Comparison of ENCODE assay signal across 1 cellular context in the genomic region with DNA sequence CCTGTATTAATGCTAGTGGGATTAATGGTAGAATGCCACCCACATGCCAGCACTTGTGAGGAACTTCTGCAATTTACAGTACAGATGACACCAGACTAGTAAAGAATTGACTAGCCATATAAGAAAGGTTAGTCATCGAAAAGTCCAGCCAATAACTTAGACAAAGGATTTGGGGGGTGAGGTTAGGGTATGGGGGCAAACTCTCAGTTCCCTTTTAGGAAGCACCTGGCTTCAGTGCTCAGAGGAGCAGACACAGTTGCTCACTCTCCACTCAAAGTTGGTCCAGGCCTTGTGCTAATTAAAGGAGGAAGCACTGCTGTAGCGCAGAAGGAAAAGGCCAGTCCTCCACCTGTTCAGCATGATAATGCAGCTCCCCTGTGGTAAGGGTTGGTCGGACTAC.
A peak's percentile ranks its signal among the peaks of the same experiment; 100 is the strongest.
TF ChIP-seq lines count a peak whose summit lies in the region.

No MANE protein-coding gene starts in this region.

TF ChIP-seq in GM12878, 131 proteins besides CTCF, POLR2A, EP300 and RAD21 (continued from another document and continues in another):
- TF ChIP-seq, protein P1, sequence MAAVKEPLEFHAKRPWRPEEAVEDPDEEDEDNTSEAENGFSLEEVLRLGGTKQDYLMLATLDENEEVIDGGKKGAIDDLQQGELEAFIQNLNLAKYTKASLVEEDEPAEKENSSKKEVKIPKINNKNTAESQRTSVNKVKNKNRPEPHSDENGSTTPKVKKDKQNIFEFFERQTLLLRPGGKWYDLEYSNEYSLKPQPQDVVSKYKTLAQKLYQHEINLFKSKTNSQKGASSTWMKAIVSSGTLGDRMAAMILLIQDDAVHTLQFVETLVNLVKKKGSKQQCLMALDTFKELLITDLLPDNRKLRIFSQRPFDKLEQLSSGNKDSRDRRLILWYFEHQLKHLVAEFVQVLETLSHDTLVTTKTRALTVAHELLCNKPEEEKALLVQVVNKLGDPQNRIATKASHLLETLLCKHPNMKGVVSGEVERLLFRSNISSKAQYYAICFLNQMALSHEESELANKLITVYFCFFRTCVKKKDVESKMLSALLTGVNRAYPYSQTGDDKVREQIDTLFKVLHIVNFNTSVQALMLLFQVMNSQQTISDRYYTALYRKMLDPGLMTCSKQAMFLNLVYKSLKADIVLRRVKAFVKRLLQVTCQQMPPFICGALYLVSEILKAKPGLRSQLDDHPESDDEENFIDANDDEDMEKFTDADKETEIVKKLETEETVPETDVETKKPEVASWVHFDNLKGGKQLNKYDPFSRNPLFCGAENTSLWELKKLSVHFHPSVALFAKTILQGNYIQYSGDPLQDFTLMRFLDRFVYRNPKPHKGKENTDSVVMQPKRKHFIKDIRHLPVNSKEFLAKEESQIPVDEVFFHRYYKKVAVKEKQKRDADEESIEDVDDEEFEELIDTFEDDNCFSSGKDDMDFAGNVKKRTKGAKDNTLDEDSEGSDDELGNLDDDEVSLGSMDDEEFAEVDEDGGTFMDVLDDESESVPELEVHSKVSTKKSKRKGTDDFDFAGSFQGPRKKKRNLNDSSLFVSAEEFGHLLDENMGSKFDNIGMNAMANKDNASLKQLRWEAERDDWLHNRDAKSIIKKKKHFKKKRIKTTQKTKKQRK (IDR thresholded peaks at IDR 0.05; ENCODE audit: low read depth, low read length): no peak; the same call in 1 of the 2 replicates
- TF ChIP-seq SUZ12 (IDR thresholded peaks at IDR 0.05; ENCODE audit: unreplicated experiment) (no peak), ZNF207 (IDR thresholded peaks at IDR 0.05; ENCODE audit: borderline replicate concordance) (no peak), ZZZ3 (IDR thresholded peaks at IDR 0.05; ENCODE audit: control insufficient read depth, insufficient read length, low read depth) (no peak), GATAD2B (conservative IDR thresholded peaks at IDR 0.05; ENCODE audit: low read depth) (peak; percentile 83), CHD2 (IDR thresholded peaks at IDR 0.05; ENCODE audit: borderline replicate concordance, low read depth, low read length) (no peak; the same call in 1 of the 2 replicates), MEF2B (IDR thresholded peaks at IDR 0.05; ENCODE audit: partially characterized antibody, poor library complexity, severe bottlenecking) (peak; percentile 60), RUNX3 (IDR thresholded peaks at IDR 0.05; ENCODE audit: low read length) (peak; percentile 95), PML (IDR thresholded peaks at IDR 0.05; ENCODE audit: low read length) (peak; percentile 71; the same call in 1 of the 2 replicates), POLR2AphosphoS5 (IDR thresholded peaks at IDR 0.05; ENCODE audit: low read length) (no peak), SIN3A (IDR thresholded peaks at IDR 0.05; ENCODE audit: low read depth, low read length) (no peak), EZH2 (IDR thresholded peaks at IDR 0.05; ENCODE audit: borderline replicate concordance, control insufficient read depth, low read depth, low read length) (no peak), YBX1 (IDR thresholded peaks at IDR 0.05) (no peak), MXI1 (IDR thresholded peaks at IDR 0.05; ENCODE audit: low read depth, low read length) (no peak), BHLHE40 (IDR thresholded peaks at IDR 0.05; ENCODE audit: borderline replicate concordance in 1 of 2, low read depth in 2 of 2, low read length in 1 of 2) (peak; percentile 42 to 63; a peak in 3 of 4 replicates), GABPA (IDR thresholded peaks at IDR 0.05; ENCODE audit: low read depth) (peak; percentile 16; the same call in 1 of the 2 replicates), CBX5 (IDR thresholded peaks at IDR 0.05; ENCODE audit: low read depth) (no peak), ASH2L (IDR thresholded peaks at IDR 0.05; ENCODE audit: borderline replicate concordance, low read depth) (no peak), JUNB (IDR thresholded peaks at IDR 0.05) (peak; percentile 96), CEBPB (IDR thresholded peaks at IDR 0.05; ENCODE audit: borderline replicate concordance in 1 of 2, low read depth in 2 of 2, low read length in 2 of 2) (no peak), ETV6 (conservative IDR thresholded peaks at IDR 0.05 in 1 of 2, IDR thresholded peaks at IDR 0.05 in 1 of 2; ENCODE audit: borderline replicate concordance in 1 of 2, low read depth in 1 of 2) (peak in 1 of 2 experiments; percentile 87; a peak in 1 of 4 replicates), POLR2AphosphoS2 (IDR thresholded peaks at IDR 0.05; ENCODE audit: low read depth, low read length) (no peak), IKZF2 (IDR thresholded peaks at IDR 0.05) (peak; percentile 95 to 96), MTA3 (IDR thresholded peaks at IDR 0.05; ENCODE audit: borderline replicate concordance, low read length) (peak; percentile 95), CREB1 (IDR thresholded peaks at IDR 0.05; ENCODE audit: low read depth) (peak; percentile 54; the same call in 1 of the 2 replicates), ZNF384 (IDR thresholded peaks at IDR 0.05; ENCODE audit: borderline replicate concordance, low read depth, low read length) (no peak), ATF7 (IDR thresholded peaks at IDR 0.05; ENCODE audit: low read depth) (peak; percentile 82), NFXL1 (IDR thresholded peaks at IDR 0.05; ENCODE audit: borderline replicate concordance) (no peak), FOXK2 (IDR thresholded peaks at IDR 0.05) (no peak), RB1 (IDR thresholded peaks at IDR 0.05; ENCODE audit: borderline replicate concordance) (no peak), YY1 (IDR thresholded peaks at IDR 0.05; ENCODE audit: low read depth, low read length) (no peak), CBX3 (IDR thresholded peaks at IDR 0.05; ENCODE audit: borderline replicate concordance, low read depth) (no peak), KAT2A (conservative IDR thresholded peaks at IDR 0.05; ENCODE audit: control insufficient read depth, low read depth, low read length) (no peak), NBN (IDR thresholded peaks at IDR 0.05) (peak; percentile 56; the same call in 1 of the 2 replicates), BCL11A (IDR thresholded peaks at IDR 0.05; ENCODE audit: low read depth, low read length) (peak; percentile 96), IKZF1 (conservative IDR thresholded peaks at IDR 0.05) (peak; percentile 95), SMC3 (IDR thresholded peaks at IDR 0.05; ENCODE audit: borderline replicate concordance, low read length) (no peak; the same call in 1 of the 2 replicates), HDAC6 (IDR thresholded peaks at IDR 0.05; ENCODE audit: unreplicated experiment) (no peak), TCF3 (IDR thresholded peaks at IDR 0.05; ENCODE audit: borderline replicate concordance, insufficient read depth, low read depth, low read length) (peak; percentile 93)
- TF ChIP-seq, protein P2, sequence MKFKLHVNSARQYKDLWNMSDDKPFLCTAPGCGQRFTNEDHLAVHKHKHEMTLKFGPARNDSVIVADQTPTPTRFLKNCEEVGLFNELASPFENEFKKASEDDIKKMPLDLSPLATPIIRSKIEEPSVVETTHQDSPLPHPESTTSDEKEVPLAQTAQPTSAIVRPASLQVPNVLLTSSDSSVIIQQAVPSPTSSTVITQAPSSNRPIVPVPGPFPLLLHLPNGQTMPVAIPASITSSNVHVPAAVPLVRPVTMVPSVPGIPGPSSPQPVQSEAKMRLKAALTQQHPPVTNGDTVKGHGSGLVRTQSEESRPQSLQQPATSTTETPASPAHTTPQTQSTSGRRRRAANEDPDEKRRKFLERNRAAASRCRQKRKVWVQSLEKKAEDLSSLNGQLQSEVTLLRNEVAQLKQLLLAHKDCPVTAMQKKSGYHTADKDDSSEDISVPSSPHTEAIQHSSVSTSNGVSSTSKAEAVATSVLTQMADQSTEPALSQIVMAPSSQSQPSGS (IDR thresholded peaks at IDR 0.05; ENCODE audit: low read length): peak; percentile 87
- TF ChIP-seq, protein P3, sequence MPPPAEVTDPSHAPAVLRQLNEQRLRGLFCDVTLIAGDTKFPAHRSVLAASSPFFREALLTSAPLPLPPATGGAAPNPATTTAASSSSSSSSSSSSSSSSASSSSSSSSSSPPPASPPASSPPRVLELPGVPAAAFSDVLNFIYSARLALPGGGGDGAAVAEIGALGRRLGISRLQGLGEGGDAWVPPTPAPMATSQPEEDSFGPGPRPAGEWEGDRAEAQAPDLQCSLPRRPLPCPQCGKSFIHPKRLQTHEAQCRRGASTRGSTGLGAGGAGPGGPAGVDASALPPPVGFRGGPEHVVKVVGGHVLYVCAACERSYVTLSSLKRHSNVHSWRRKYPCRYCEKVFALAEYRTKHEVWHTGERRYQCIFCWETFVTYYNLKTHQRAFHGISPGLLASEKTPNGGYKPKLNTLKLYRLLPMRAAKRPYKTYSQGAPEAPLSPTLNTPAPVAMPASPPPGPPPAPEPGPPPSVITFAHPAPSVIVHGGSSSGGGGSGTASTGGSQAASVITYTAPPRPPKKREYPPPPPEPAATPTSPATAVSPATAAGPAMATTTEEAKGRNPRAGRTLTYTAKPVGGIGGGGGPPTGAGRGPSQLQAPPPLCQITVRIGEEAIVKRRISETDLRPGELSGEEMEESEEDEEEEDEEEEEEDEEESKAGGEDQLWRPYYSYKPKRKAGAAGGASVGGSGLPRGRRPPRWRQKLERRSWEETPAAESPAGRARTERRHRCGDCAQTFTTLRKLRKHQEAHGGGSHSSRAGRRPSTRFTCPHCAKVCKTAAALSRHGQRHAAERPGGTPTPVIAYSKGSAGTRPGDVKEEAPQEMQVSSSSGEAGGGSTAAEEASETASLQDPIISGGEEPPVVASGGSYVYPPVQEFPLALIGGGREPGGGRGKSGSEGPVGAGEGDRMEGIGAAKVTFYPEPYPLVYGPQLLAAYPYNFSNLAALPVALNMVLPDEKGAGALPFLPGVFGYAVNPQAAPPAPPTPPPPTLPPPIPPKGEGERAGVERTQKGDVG (CRISPR knock-in tag; IDR thresholded peaks at IDR 0.05): no peak
- TF ChIP-seq, protein P4, sequence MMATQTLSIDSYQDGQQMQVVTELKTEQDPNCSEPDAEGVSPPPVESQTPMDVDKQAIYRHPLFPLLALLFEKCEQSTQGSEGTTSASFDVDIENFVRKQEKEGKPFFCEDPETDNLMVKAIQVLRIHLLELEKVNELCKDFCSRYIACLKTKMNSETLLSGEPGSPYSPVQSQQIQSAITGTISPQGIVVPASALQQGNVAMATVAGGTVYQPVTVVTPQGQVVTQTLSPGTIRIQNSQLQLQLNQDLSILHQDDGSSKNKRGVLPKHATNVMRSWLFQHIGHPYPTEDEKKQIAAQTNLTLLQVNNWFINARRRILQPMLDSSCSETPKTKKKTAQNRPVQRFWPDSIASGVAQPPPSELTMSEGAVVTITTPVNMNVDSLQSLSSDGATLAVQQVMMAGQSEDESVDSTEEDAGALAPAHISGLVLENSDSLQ (IDR thresholded peaks at IDR 0.05): no peak
- TF ChIP-seq, protein P5, sequence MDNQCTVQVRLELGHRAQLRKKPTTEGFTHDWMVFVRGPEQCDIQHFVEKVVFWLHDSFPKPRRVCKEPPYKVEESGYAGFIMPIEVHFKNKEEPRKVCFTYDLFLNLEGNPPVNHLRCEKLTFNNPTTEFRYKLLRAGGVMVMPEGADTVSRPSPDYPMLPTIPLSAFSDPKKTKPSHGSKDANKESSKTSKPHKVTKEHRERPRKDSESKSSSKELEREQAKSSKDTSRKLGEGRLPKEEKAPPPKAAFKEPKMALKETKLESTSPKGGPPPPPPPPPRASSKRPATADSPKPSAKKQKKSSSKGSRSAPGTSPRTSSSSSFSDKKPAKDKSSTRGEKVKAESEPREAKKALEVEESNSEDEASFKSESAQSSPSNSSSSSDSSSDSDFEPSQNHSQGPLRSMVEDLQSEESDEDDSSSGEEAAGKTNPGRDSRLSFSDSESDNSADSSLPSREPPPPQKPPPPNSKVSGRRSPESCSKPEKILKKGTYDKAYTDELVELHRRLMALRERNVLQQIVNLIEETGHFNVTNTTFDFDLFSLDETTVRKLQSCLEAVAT (IDR thresholded peaks at IDR 0.05): no peak
- TF ChIP-seq, protein P6, sequence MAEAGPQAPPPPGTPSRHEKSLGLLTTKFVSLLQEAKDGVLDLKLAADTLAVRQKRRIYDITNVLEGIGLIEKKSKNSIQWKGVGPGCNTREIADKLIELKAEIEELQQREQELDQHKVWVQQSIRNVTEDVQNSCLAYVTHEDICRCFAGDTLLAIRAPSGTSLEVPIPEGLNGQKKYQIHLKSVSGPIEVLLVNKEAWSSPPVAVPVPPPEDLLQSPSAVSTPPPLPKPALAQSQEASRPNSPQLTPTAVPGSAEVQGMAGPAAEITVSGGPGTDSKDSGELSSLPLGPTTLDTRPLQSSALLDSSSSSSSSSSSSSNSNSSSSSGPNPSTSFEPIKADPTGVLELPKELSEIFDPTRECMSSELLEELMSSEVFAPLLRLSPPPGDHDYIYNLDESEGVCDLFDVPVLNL (IDR thresholded peaks at IDR 0.05; ENCODE audit: low read depth, low read length): no peak
- TF ChIP-seq, protein P7, sequence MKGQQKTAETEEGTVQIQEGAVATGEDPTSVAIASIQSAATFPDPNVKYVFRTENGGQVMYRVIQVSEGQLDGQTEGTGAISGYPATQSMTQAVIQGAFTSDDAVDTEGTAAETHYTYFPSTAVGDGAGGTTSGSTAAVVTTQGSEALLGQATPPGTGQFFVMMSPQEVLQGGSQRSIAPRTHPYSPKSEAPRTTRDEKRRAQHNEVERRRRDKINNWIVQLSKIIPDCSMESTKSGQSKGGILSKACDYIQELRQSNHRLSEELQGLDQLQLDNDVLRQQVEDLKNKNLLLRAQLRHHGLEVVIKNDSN (IDR thresholded peaks at IDR 0.05; ENCODE audit: borderline replicate concordance, extremely low read length, insufficient read depth, low read depth, low read length): no peak
- TF ChIP-seq, protein P8, sequence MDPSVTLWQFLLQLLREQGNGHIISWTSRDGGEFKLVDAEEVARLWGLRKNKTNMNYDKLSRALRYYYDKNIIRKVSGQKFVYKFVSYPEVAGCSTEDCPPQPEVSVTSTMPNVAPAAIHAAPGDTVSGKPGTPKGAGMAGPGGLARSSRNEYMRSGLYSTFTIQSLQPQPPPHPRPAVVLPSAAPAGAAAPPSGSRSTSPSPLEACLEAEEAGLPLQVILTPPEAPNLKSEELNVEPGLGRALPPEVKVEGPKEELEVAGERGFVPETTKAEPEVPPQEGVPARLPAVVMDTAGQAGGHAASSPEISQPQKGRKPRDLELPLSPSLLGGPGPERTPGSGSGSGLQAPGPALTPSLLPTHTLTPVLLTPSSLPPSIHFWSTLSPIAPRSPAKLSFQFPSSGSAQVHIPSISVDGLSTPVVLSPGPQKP (IDR thresholded peaks at IDR 0.05; ENCODE audit: low read depth, low read length): no peak
- TF ChIP-seq, protein P9, sequence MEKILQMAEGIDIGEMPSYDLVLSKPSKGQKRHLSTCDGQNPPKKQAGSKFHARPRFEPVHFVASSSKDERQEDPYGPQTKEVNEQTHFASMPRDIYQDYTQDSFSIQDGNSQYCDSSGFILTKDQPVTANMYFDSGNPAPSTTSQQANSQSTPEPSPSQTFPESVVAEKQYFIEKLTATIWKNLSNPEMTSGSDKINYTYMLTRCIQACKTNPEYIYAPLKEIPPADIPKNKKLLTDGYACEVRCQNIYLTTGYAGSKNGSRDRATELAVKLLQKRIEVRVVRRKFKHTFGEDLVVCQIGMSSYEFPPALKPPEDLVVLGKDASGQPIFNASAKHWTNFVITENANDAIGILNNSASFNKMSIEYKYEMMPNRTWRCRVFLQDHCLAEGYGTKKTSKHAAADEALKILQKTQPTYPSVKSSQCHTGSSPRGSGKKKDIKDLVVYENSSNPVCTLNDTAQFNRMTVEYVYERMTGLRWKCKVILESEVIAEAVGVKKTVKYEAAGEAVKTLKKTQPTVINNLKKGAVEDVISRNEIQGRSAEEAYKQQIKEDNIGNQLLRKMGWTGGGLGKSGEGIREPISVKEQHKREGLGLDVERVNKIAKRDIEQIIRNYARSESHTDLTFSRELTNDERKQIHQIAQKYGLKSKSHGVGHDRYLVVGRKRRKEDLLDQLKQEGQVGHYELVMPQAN (conservative IDR thresholded peaks at IDR 0.05): 0 out of 2 replicates have a peak, but pooled peaks have one; percentile 25
- TF ChIP-seq, protein P10, sequence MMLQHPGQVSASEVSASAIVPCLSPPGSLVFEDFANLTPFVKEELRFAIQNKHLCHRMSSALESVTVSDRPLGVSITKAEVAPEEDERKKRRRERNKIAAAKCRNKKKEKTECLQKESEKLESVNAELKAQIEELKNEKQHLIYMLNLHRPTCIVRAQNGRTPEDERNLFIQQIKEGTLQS (IDR thresholded peaks at IDR 0.05; ENCODE audit: borderline replicate concordance, extremely low read depth, low read depth, low read length): no peak
